In the genomic region with DNA sequence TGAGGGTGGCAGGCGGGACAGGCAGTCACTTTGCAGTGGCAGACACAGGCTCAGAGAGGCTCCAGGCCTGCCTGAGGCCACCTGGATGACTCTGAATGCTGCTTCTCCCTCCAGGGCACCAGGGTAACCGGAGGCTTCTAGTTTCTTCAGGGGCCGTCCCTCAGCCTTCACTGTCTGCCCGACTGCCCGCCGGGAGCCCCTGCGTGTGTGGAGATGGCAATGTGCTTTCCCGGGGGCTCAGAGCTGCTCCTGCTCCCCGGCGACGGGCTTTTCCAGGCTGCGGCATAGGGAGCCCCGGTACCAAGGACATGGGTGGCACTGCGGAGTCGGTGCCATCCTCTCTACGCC, we compare ENCODE assay signal across 1 cellular context.
A peak's percentile ranks its signal among the peaks of the same experiment; 100 is the strongest.
TF ChIP-seq lines count a peak whose summit lies in the region.

No MANE protein-coding gene starts in this region.

TF ChIP-seq in HepG2, 621 proteins besides CTCF, POLR2A, EP300 and RAD21:
- TF ChIP-seq TBX2 (CRISPR knock-in tag; IDR thresholded peaks at IDR 0.05; ENCODE audit: borderline replicate concordance) = no peak
- no peak for TF ChIP-seq ZNF773 (CRISPR knock-in tag; IDR thresholded peaks at IDR 0.05; ENCODE audit: borderline replicate concordance)
- TF ChIP-seq ARNT2 (CRISPR knock-in tag; IDR thresholded peaks at IDR 0.05; ENCODE audit: low read depth) = no peak
- TF ChIP-seq, protein P1, sequence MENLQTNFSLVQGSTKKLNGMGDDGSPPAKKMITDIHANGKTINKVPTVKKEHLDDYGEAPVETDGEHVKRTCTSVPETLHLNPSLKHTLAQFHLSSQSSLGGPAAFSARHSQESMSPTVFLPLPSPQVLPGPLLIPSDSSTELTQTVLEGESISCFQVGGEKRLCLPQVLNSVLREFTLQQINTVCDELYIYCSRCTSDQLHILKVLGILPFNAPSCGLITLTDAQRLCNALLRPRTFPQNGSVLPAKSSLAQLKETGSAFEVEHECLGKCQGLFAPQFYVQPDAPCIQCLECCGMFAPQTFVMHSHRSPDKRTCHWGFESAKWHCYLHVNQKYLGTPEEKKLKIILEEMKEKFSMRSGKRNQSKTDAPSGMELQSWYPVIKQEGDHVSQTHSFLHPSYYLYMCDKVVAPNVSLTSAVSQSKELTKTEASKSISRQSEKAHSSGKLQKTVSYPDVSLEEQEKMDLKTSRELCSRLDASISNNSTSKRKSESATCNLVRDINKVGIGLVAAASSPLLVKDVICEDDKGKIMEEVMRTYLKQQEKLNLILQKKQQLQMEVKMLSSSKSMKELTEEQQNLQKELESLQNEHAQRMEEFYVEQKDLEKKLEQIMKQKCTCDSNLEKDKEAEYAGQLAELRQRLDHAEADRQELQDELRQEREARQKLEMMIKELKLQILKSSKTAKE (CRISPR knock-in tag; IDR thresholded peaks at IDR 0.05; ENCODE audit: borderline replicate concordance) = no peak
- TF ChIP-seq SKI (IDR thresholded peaks at IDR 0.05; ENCODE audit: partially characterized antibody) = no peak
- peak; percentile 65; the same call in 1 of the 2 replicates for TF ChIP-seq EZH2 (conservative IDR thresholded peaks at IDR 0.05; ENCODE audit: low read depth, low read length)
- TF ChIP-seq, protein P2, sequence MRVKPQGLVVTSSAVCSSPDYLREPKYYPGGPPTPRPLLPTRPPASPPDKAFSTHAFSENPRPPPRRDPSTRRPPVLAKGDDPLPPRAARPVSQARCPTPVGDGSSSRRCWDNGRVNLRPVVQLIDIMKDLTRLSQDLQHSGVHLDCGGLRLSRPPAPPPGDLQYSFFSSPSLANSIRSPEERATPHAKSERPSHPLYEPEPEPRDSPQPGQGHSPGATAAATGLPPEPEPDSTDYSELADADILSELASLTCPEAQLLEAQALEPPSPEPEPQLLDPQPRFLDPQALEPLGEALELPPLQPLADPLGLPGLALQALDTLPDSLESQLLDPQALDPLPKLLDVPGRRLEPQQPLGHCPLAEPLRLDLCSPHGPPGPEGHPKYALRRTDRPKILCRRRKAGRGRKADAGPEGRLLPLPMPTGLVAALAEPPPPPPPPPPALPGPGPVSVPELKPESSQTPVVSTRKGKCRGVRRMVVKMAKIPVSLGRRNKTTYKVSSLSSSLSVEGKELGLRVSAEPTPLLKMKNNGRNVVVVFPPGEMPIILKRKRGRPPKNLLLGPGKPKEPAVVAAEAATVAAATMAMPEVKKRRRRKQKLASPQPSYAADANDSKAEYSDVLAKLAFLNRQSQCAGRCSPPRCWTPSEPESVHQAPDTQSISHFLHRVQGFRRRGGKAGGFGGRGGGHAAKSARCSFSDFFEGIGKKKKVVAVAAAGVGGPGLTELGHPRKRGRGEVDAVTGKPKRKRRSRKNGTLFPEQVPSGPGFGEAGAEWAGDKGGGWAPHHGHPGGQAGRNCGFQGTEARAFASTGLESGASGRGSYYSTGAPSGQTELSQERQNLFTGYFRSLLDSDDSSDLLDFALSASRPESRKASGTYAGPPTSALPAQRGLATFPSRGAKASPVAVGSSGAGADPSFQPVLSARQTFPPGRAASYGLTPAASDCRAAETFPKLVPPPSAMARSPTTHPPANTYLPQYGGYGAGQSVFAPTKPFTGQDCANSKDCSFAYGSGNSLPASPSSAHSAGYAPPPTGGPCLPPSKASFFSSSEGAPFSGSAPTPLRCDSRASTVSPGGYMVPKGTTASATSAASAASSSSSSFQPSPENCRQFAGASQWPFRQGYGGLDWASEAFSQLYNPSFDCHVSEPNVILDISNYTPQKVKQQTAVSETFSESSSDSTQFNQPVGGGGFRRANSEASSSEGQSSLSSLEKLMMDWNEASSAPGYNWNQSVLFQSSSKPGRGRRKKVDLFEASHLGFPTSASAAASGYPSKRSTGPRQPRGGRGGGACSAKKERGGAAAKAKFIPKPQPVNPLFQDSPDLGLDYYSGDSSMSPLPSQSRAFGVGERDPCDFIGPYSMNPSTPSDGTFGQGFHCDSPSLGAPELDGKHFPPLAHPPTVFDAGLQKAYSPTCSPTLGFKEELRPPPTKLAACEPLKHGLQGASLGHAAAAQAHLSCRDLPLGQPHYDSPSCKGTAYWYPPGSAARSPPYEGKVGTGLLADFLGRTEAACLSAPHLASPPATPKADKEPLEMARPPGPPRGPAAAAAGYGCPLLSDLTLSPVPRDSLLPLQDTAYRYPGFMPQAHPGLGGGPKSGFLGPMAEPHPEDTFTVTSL (CRISPR knock-in tag; IDR thresholded peaks at IDR 0.05; ENCODE audit: borderline replicate concordance) = no peak
- TF ChIP-seq ZKSCAN1 (IDR thresholded peaks at IDR 0.05; ENCODE audit: low read length) = no peak
- TF ChIP-seq, protein P3, sequence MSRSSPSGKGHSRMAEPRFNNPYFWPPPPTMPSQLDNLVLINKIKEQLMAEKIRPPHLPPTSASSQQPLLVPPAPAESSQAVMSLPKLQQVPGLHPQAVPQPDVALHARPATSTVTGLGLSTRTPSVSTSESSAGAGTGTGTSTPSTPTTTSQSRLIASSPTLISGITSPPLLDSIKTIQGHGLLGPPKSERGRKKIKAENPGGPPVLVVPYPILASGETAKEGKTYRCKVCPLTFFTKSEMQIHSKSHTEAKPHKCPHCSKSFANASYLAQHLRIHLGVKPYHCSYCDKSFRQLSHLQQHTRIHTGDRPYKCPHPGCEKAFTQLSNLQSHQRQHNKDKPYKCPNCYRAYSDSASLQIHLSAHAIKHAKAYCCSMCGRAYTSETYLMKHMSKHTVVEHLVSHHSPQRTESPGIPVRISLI (CRISPR knock-in tag; IDR thresholded peaks at IDR 0.05; ENCODE audit: borderline replicate concordance) = no peak
- TF ChIP-seq ZNF20 (CRISPR knock-in tag; IDR thresholded peaks at IDR 0.05) = no peak
- no peak for TF ChIP-seq PLRG1 (conservative IDR thresholded peaks at IDR 0.05)
- TF ChIP-seq ZNF441 (CRISPR knock-in tag; IDR thresholded peaks at IDR 0.05; ENCODE audit: borderline replicate concordance) = no peak
- no peak for TF ChIP-seq HMG20A (CRISPR knock-in tag; IDR thresholded peaks at IDR 0.05; ENCODE audit: borderline replicate concordance)
- TF ChIP-seq, protein P4, sequence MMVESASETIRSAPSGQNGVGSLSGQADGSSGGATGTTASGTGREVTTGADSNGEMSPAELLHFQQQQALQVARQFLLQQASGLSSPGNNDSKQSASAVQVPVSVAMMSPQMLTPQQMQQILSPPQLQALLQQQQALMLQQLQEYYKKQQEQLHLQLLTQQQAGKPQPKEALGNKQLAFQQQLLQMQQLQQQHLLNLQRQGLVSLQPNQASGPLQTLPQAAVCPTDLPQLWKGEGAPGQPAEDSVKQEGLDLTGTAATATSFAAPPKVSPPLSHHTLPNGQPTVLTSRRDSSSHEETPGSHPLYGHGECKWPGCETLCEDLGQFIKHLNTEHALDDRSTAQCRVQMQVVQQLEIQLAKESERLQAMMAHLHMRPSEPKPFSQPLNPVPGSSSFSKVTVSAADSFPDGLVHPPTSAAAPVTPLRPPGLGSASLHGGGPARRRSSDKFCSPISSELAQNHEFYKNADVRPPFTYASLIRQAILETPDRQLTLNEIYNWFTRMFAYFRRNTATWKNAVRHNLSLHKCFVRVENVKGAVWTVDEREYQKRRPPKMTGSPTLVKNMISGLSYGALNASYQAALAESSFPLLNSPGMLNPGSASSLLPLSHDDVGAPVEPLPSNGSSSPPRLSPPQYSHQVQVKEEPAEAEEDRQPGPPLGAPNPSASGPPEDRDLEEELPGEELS (CRISPR knock-in tag; IDR thresholded peaks at IDR 0.05) = no peak
- TF ChIP-seq, protein P5, sequence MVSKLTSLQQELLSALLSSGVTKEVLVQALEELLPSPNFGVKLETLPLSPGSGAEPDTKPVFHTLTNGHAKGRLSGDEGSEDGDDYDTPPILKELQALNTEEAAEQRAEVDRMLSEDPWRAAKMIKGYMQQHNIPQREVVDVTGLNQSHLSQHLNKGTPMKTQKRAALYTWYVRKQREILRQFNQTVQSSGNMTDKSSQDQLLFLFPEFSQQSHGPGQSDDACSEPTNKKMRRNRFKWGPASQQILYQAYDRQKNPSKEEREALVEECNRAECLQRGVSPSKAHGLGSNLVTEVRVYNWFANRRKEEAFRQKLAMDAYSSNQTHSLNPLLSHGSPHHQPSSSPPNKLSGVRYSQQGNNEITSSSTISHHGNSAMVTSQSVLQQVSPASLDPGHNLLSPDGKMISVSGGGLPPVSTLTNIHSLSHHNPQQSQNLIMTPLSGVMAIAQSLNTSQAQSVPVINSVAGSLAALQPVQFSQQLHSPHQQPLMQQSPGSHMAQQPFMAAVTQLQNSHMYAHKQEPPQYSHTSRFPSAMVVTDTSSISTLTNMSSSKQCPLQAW (CRISPR knock-in tag; IDR thresholded peaks at IDR 0.05) = 0 out of 2 replicates have a peak, but pooled peaks have one; percentile 6
- 0 out of 2 replicates have a peak, but pooled peaks have one; percentile 33 for TF ChIP-seq ZNF546 (CRISPR knock-in tag; conservative IDR thresholded peaks at IDR 0.05)
- no peak for TF ChIP-seq ZNF207 (IDR thresholded peaks at IDR 0.05; ENCODE audit: borderline replicate concordance)
